8 cellular contexts compared by ENCODE assay signal in genomic region chrX:38805294-38806053, GRCh38. TPM values are rescaled to one million over a fixed set of nuclear protein-coding genes. Genes with fewer than 3 reads are reported as not detected.
DNase-seq lines count a peak whose midpoint lies in the region; ATAC-seq and TF ChIP-seq lines count a peak whose summit lies in the region.

No MANE protein-coding gene starts in this region.

- no peaks in the 10 kb centered on the region for H4K20me1 ChIP-seq in OCI-LY7 (ENCODE audit: insufficient read depth, low read length)

- H3K9me3 ChIP-seq in OCI-LY7 (ENCODE audit: low read length), result no peaks in the 10 kb centered on the region

- ATAC-seq in HG03066 (IDR thresholded peaks at IDR 0.05; ENCODE audit: low read depth, unreplicated experiment), result peak; percentile 27
- ATAC-seq in naive thymus-derived CD8-positive, alpha-beta T cell, result peak; percentile 40 to 50
- no peak for ATAC-seq in GM18519 (IDR thresholded peaks at IDR 0.05; ENCODE audit: low FRiP score, unreplicated experiment)

- BruUV-seq in OCI-LY7 (replicated peaks; lab: Mats Ljungman, UMichigan), result no TSS peak

- no peaks in the 10 kb centered on the region for H3K9me2 ChIP-seq in OCI-LY7 (ENCODE audit: insufficient read depth, low read length)

- DNase-seq in Daoy (ENCODE audit: low read depth) (peak; percentile 76), OCI-LY7 (ENCODE audit: low spot score) (peak; percentile 81), fibroblast of gingiva (ENCODE audit: low read depth) (peak; percentile 85), superior temporal gyrus (ENCODE audit: extremely low spot score) (peak; percentile 63)
- peak; percentile 27 to 44 for DNase-seq in activated T-helper 1 cell treated with anti-CD3 and anti-CD28 coated beads, Interleukin-2, amount 50 U/mL, for 16 hours (ENCODE audit: low read depth in 1 of 2, low spot score in 1 of 2)
- peak; percentile 40 to 81 (median 54) for DNase-seq in naive thymus-derived CD8-positive, alpha-beta T cell

- peaks cover 64% of the 10 kb centered on the region for H3K79me2 ChIP-seq in OCI-LY7 (ENCODE audit: insufficient read depth, low read depth, low read length)

- intact Hi-C loops in OCI-LY7 (cut with micrococcal nuclease; ENCODE audit: unreplicated experiment), result loop anchor here (1.0 to 10.0 kb wide), 8 partner anchors 74 to 1839 kb away; partner anchors contain the start of genes CXorf38 and CYBB

- H3K4me2 ChIP-seq in OCI-LY7 (ENCODE audit: low read length), result peak overlapping the region; percentile 81

- CTCF ChIA-PET in OCI-LY7 (lab: Charles Lee; ENCODE audit: unreplicated experiment), result no interaction called here

- H3K27ac ChIP-seq in OCI-LY7 (ENCODE audit: low read depth, low read length, poor library complexity, severe bottlenecking), result peak overlapping the region; percentile 89

- H3K27me3 Mint-ChIP-seq in naive thymus-derived CD8-positive, alpha-beta T cell, result no peaks in the 10 kb centered on the region

- no peak overlapping the region for H2AFZ ChIP-seq in OCI-LY7 (ENCODE audit: low read length)

- peak overlapping the region; percentile 89 to 96 (median 92) for H3K4me3 Mint-ChIP-seq in naive thymus-derived CD8-positive, alpha-beta T cell

- H3K4me3 ChIP-seq in OCI-LY7 (ENCODE audit: low read depth, low read length, poor library complexity, severe bottlenecking), result peak overlapping the region; percentile 99

- 0 out of 2 replicates have a peak, but pooled peaks have one; percentile 17 for TF ChIP-seq CTCF in OCI-LY7 (conservative IDR thresholded peaks at IDR 0.05; ENCODE audit: low read length)

- no peaks in the 10 kb centered on the region for H3K9me3 Mint-ChIP-seq in naive thymus-derived CD8-positive, alpha-beta T cell

- peak overlapping the region; percentile 91 to 99 (median 96) for H3K27ac Mint-ChIP-seq in naive thymus-derived CD8-positive, alpha-beta T cell

- peaks cover 0 to 6% (median 1%) of the 10 kb centered on the region in 3 donors for H3K36me3 Mint-ChIP-seq in naive thymus-derived CD8-positive, alpha-beta T cell

- H3K4me1 Mint-ChIP-seq in naive thymus-derived CD8-positive, alpha-beta T cell, result peaks cover 9 to 58% (median 32%) of the 10 kb centered on the region in 4 donors

- peaks cover 42% of the 10 kb centered on the region for H3K4me1 ChIP-seq in OCI-LY7 (ENCODE audit: insufficient read depth, low read length, poor library complexity, severe bottlenecking)

- peaks cover 34% of the 10 kb centered on the region for H3K36me3 ChIP-seq in OCI-LY7 (ENCODE audit: insufficient read depth, low read length)

- POLR2A ChIA-PET in OCI-LY7 (lab: Charles Lee), result interaction anchor here (0.6 to 7.7 kb wide), 4 partner anchors 76 to 1806 kb away, joined by 3 to 91 read pairs (median 4); no protein-coding TSS in a partner anchor
- POLR2A ChIA-PET in naive thymus-derived CD8-positive, alpha-beta T cell (lab: Charles Lee), result interaction anchor here (0.6 to 7.8 kb wide), 5 partner anchors 10 to 1364 kb away, joined by 4 to 104 read pairs (median 5); no protein-coding TSS in a partner anchor

RNA-seq across cellular contexts. Expression of gene MID1IP1, which starts 4.2 kb away (rescaled TPM):
- 27.4 and 36.8 TPM in 2 replicates for total RNA-seq in Daoy (2014; rRNA removed; shearing (Covaris generic))
- 88.6 and 92.7 TPM in 2 replicates for total RNA-seq in OCI-LY7 (2014; rRNA removed; shearing (Covaris generic))
- total RNA-seq in OCI-LY7 (2022), result 80.4 and 83.4 TPM in 2 replicates
- total RNA-seq in naive thymus-derived CD8-positive, alpha-beta T cell, result 10 to 100 TPM; 42.7 to 45.6 TPM
- 10 to 100 TPM; 12.6 to 18.8 (median 16.4) TPM for polyA plus RNA-seq in naive thymus-derived CD8-positive, alpha-beta T cell
